1 cellular context compared by ENCODE assay signal in the genomic region with DNA sequence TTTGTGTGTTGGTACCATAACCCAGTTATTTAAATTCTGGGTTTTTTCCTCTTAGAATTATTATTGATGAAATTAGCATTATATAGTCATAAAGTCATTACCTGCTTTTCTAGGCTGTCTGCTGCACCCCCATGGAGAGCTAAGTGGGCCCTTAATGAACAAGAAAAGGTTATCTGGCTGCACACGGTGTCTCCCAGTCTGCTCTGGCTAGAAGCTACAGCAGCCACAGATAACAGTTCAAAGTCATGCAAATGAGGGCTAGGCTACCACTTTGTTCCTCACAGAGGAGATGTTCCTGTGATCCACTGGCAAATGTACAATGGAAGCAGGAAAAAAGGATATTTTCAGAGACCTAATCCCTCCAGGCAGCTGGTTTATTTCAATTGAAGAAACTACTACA.
TF ChIP-seq lines count a peak whose summit lies in the region.

No MANE protein-coding gene starts in this region.

TF ChIP-seq in GM23338, 12 proteins besides CTCF, POLR2A, EP300 and RAD21:
- TF ChIP-seq JUNB (IDR thresholded peaks at IDR 0.05; ENCODE audit: unreplicated experiment) (no peak), POLR2AphosphoS5 (IDR thresholded peaks at IDR 0.05; ENCODE audit: low read depth) (no peak)
